Comparison of ENCODE assay signal across 10 cellular contexts in the genomic region with DNA sequence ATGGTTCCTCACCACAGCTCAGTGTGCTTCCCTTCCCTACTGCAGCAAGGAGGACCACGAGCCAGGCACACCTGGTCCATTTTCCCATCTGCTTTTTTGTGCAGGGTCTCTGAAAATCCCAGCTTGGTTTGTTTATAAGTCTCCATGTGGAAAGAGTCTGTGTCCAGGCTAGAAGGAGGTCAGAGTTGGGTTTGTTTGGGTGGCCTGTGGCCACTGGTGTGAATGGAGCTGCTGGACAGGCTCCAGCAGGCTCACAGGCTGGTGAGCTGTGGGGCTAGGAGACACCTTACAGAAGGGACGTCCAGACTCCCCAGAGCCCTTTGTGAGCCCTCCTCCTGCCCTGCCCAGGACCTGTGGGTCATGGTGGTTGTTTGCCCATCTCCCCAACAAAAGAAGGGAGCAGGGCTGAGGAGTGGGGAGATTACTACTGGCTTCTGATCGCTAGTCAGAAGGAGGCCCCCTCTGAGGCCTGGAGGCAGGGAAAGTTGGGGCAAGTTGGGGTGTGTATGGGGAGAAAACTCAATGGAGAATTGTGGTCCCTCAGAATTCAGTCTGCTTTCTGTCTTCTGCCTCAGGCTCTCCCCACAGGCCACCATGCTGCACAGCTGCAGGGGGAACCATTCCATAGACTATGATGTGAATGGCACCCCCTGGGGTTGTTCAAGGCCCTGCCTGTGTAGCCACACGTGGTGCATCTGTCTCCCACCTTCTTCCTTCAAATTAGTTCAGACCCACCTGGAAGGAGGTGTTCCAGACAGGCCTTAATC. TPM values are rescaled to one million over a fixed set of nuclear protein-coding genes. Genes with fewer than 3 reads are reported as not detected.
DNase-seq lines count a peak whose midpoint lies in the region; ATAC-seq and TF ChIP-seq lines count a peak whose summit lies in the region.
"Had no signal": no experiment of that assay in that cellular context is flagged by ENCODE, and none has a peak within 500 bp of the region (broad histone marks: within the 10 kb centered on the region; RNA-seq: fewer than 3 reads in every experiment).

No MANE protein-coding gene starts in this region.

- peak; percentile 11 for DNase-seq in activated naive CD4-positive, alpha-beta T cell treated with anti-CD3 and anti-CD28 coated beads, Interleukin-2, amount 10 ng/mL, durations not matched to agents 7 days and 5 days
- no peak for DNase-seq in activated naive CD4-positive, alpha-beta T cell treated with anti-CD3 and anti-CD28 coated beads for 36 hours
- no peak for DNase-seq in mesothelial cell of epicardium (ENCODE audit: low spot score in 2 of 2, unreplicated experiment in 2 of 2)
- no peak for DNase-seq in type B pancreatic cell (ENCODE audit: extremely low spot score, unreplicated experiment)
- no peak for DNase-seq in nucleus accumbens (lab: John Stamatoyannopoulos, UW)
- DNase-seq in NCI-H774 (lab: John Stamatoyannopoulos, UW), result no peak
- no peak for DNase-seq in C1 segment of cervical spinal cord (lab: John Stamatoyannopoulos, UW)

- H3K27me3 Mint-ChIP-seq in activated naive CD4-positive, alpha-beta T cell treated with anti-CD3 and anti-CD28 coated beads, Interleukin-2, amount 10 ng/mL, durations not matched to agents 7 days and 5 days, result no peaks in the 10 kb centered on the region
- no peaks in the 10 kb centered on the region for H3K27me3 Mint-ChIP-seq in activated naive CD4-positive, alpha-beta T cell treated with anti-CD3 and anti-CD28 coated beads for 36 hours (ENCODE audit: low read depth)
- no peaks in the 10 kb centered on the region for H3K27me3 Mint-ChIP-seq in activated T-helper 17 cell treated with anti-CD3 and anti-CD28 coated beads, Interleukin-2, amount 50 U/mL, for 72 hours
- H3K27me3 Mint-ChIP-seq in mesothelial cell of epicardium (ENCODE audit: low read depth) (no peaks in the 10 kb centered on the region), type B pancreatic cell (no peaks in the 10 kb centered on the region)

- TF ChIP-seq CTCF in mesothelial cell of epicardium (IDR thresholded peaks at IDR 0.05; ENCODE audit: unreplicated experiment) (no peak), type B pancreatic cell (conservative IDR thresholded peaks at IDR 0.05) (no peak)

- no peak overlapping the region for H3K27ac Mint-ChIP-seq in activated naive CD4-positive, alpha-beta T cell treated with anti-CD3 and anti-CD28 coated beads, Interleukin-2, amount 10 ng/mL, durations not matched to agents 7 days and 5 days
- no peak overlapping the region for H3K27ac Mint-ChIP-seq in activated naive CD4-positive, alpha-beta T cell treated with anti-CD3 and anti-CD28 coated beads for 36 hours
- peak overlapping the region; percentile 88 for H3K27ac Mint-ChIP-seq in activated T-helper 17 cell treated with anti-CD3 and anti-CD28 coated beads, Interleukin-2, amount 50 U/mL, for 72 hours
- H3K27ac Mint-ChIP-seq in mesothelial cell of epicardium, result peak overlapping the region; percentile 87
- peak overlapping the region; percentile 65 for H3K27ac Mint-ChIP-seq in type B pancreatic cell
- H3K27ac Mint-ChIP-seq: T-helper 2 cell treated with Interferon-gamma antibody and Interleukin-4, amounts not matched to agents 5 μg/mL and 100 μg/mL, for 36 hours had no signal

- H3K36me3 Mint-ChIP-seq in activated naive CD4-positive, alpha-beta T cell treated with anti-CD3 and anti-CD28 coated beads, Interleukin-2, amount 10 ng/mL, durations not matched to agents 7 days and 5 days, result no peaks in the 10 kb centered on the region
- H3K36me3 Mint-ChIP-seq in activated naive CD4-positive, alpha-beta T cell treated with anti-CD3 and anti-CD28 coated beads for 36 hours (ENCODE audit: low read depth), result no peaks in the 10 kb centered on the region
- no peaks in the 10 kb centered on the region for H3K36me3 Mint-ChIP-seq in activated T-helper 17 cell treated with anti-CD3 and anti-CD28 coated beads, Interleukin-2, amount 50 U/mL, for 72 hours (ENCODE audit: low read depth)
- H3K36me3 Mint-ChIP-seq in mesothelial cell of epicardium (no peaks in the 10 kb centered on the region), type B pancreatic cell (no peaks in the 10 kb centered on the region)

- ATAC-seq in activated T-helper 17 cell treated with anti-CD3 and anti-CD28 coated beads, Interleukin-2, amount 50 U/mL, for 72 hours (replicated peaks), result no peak

- H3K4me1 Mint-ChIP-seq in activated naive CD4-positive, alpha-beta T cell treated with anti-CD3 and anti-CD28 coated beads, Interleukin-2, amount 10 ng/mL, durations not matched to agents 7 days and 5 days, result peaks cover 56% of the 10 kb centered on the region
- peaks cover 48% of the 10 kb centered on the region for H3K4me1 Mint-ChIP-seq in activated naive CD4-positive, alpha-beta T cell treated with anti-CD3 and anti-CD28 coated beads for 36 hours (ENCODE audit: low read depth)
- peaks cover 54% of the 10 kb centered on the region for H3K4me1 Mint-ChIP-seq in activated T-helper 17 cell treated with anti-CD3 and anti-CD28 coated beads, Interleukin-2, amount 50 U/mL, for 72 hours
- H3K4me1 Mint-ChIP-seq in mesothelial cell of epicardium (peaks cover 79% of the 10 kb centered on the region), type B pancreatic cell (ENCODE audit: unreplicated experiment) (peaks cover 62% of the 10 kb centered on the region)

- CTCF ChIA-PET in activated naive CD4-positive, alpha-beta T cell treated with anti-CD3 and anti-CD28 coated beads, Interleukin-2, amount 10 ng/mL, durations not matched to agents 7 days and 5 days (lab: Charles Lee), result interaction anchor here (1.2 to 17.3 kb wide), 2 partner anchors 10 to 45 kb away, joined by 4 to 370 read pairs; partner anchors contain the start of gene GJD3
- CTCF ChIA-PET in activated naive CD4-positive, alpha-beta T cell treated with anti-CD3 and anti-CD28 coated beads for 36 hours (lab: Charles Lee), result interaction anchor here (1.6 kb wide), 1 partner anchor 42 kb away, joined by 4 read pairs; no protein-coding TSS in a partner anchor

- intact Hi-C loops in activated naive CD4-positive, alpha-beta T cell treated with anti-CD3 and anti-CD28 coated beads for 36 hours (cut with micrococcal nuclease), result no loop called here

- no peaks in the 10 kb centered on the region for H3K9me3 Mint-ChIP-seq in activated naive CD4-positive, alpha-beta T cell treated with anti-CD3 and anti-CD28 coated beads, Interleukin-2, amount 10 ng/mL, durations not matched to agents 7 days and 5 days
- H3K9me3 Mint-ChIP-seq in activated naive CD4-positive, alpha-beta T cell treated with anti-CD3 and anti-CD28 coated beads for 36 hours, result no peaks in the 10 kb centered on the region
- H3K9me3 Mint-ChIP-seq in activated T-helper 17 cell treated with anti-CD3 and anti-CD28 coated beads, Interleukin-2, amount 50 U/mL, for 72 hours, result no peaks in the 10 kb centered on the region
- H3K9me3 Mint-ChIP-seq in mesothelial cell of epicardium (no peaks in the 10 kb centered on the region), type B pancreatic cell (no peaks in the 10 kb centered on the region)
- H3K9me3 Mint-ChIP-seq: T-helper 2 cell treated with Interferon-gamma antibody and Interleukin-4, amounts not matched to agents 5 μg/mL and 100 μg/mL, for 36 hours had no signal

- no peak overlapping the region for H3K4me3 Mint-ChIP-seq in activated naive CD4-positive, alpha-beta T cell treated with anti-CD3 and anti-CD28 coated beads, Interleukin-2, amount 10 ng/mL, durations not matched to agents 7 days and 5 days
- H3K4me3 Mint-ChIP-seq in activated naive CD4-positive, alpha-beta T cell treated with anti-CD3 and anti-CD28 coated beads for 36 hours, result no peak overlapping the region
- H3K4me3 Mint-ChIP-seq in activated T-helper 17 cell treated with anti-CD3 and anti-CD28 coated beads, Interleukin-2, amount 50 U/mL, for 72 hours, result peak overlapping the region; percentile 67
- no peak overlapping the region for H3K4me3 Mint-ChIP-seq in mesothelial cell of epicardium
- H3K4me3 Mint-ChIP-seq in type B pancreatic cell, result peak overlapping the region; percentile 23
- H3K4me3 Mint-ChIP-seq: T-helper 2 cell treated with Interferon-gamma antibody and Interleukin-4, amounts not matched to agents 5 μg/mL and 100 μg/mL, for 36 hours had no signal

RNA-seq across cellular contexts. Expression of gene RARA, which starts 4.1 kb away (rescaled TPM):
- 10 to 100 TPM; 16.9 to 18.5 TPM for total RNA-seq in activated naive CD4-positive, alpha-beta T cell treated with anti-CD3 and anti-CD28 coated beads for 36 hours
- total RNA-seq in activated T-helper 17 cell treated with anti-CD3 and anti-CD28 coated beads, Interleukin-2, amount 50 U/mL, for 72 hours, result 10 to 100 TPM; 43.7 to 61.9 TPM
- total RNA-seq in mesothelial cell of epicardium (74.0 to 80.8 TPM (median 79.6 TPM) in 3 replicates), type B pancreatic cell (ENCODE audit: low replicate concordance) (23.8 and 34.3 TPM in 2 replicates)

RNA-seq across cellular contexts. Expression of gene CDC6, which starts 25.4 kb away (rescaled TPM):
- 10 to 100 TPM; 86.5 to 90.4 TPM for total RNA-seq in activated naive CD4-positive, alpha-beta T cell treated with anti-CD3 and anti-CD28 coated beads for 36 hours
- 100 to 1,000 TPM in 1 of 2 donors, 10 to 100 TPM in 1; 60.9 to 101 TPM for total RNA-seq in activated T-helper 17 cell treated with anti-CD3 and anti-CD28 coated beads, Interleukin-2, amount 50 U/mL, for 72 hours
- total RNA-seq in mesothelial cell of epicardium (16.4 to 18.9 TPM (median 16.8 TPM) in 3 replicates), type B pancreatic cell (ENCODE audit: low replicate concordance) (23.2 and 50.3 TPM in 2 replicates)

RNA-seq across cellular contexts. Expression of gene GJD3, which starts 51.5 kb away (rescaled TPM):
- not detected for total RNA-seq in activated naive CD4-positive, alpha-beta T cell treated with anti-CD3 and anti-CD28 coated beads for 36 hours
- not detected for total RNA-seq in activated T-helper 17 cell treated with anti-CD3 and anti-CD28 coated beads, Interleukin-2, amount 50 U/mL, for 72 hours
- 0.27 TPM in 1 of 3 replicates, not detected in the others for total RNA-seq in mesothelial cell of epicardium
- 0.36 and 0.43 TPM in 2 replicates for total RNA-seq in type B pancreatic cell (ENCODE audit: low replicate concordance)
- total RNA-seq: NCI-H460 had no signal

Comparison
In these comparisons a context has a peak if more than half of its experiments do, and no peak if none do; other contexts are left out.
1. H3K27ac Mint-ChIP-seq: peak in activated T-helper 17 cell treated with anti-CD3 and anti-CD28 coated beads, Interleukin-2, amount 50 U/mL, for 72 hours (single experiment), mesothelial cell of epicardium (single experiment) and type B pancreatic cell (single experiment); none in activated naive CD4-positive, alpha-beta T cell treated with anti-CD3 and anti-CD28 coated beads, Interleukin-2, amount 10 ng/mL, durations not matched to agents 7 days and 5 days (single experiment) and activated naive CD4-positive, alpha-beta T cell treated with anti-CD3 and anti-CD28 coated beads for 36 hours (single experiment).
2. H3K4me3 Mint-ChIP-seq: peak in activated T-helper 17 cell treated with anti-CD3 and anti-CD28 coated beads, Interleukin-2, amount 50 U/mL, for 72 hours (single experiment) and type B pancreatic cell (single experiment); none in activated naive CD4-positive, alpha-beta T cell treated with anti-CD3 and anti-CD28 coated beads, Interleukin-2, amount 10 ng/mL, durations not matched to agents 7 days and 5 days (single experiment), activated naive CD4-positive, alpha-beta T cell treated with anti-CD3 and anti-CD28 coated beads for 36 hours (single experiment) and mesothelial cell of epicardium (single experiment).